Comparison of ENCODE assay signal across 14 cellular contexts in the genomic region with DNA sequence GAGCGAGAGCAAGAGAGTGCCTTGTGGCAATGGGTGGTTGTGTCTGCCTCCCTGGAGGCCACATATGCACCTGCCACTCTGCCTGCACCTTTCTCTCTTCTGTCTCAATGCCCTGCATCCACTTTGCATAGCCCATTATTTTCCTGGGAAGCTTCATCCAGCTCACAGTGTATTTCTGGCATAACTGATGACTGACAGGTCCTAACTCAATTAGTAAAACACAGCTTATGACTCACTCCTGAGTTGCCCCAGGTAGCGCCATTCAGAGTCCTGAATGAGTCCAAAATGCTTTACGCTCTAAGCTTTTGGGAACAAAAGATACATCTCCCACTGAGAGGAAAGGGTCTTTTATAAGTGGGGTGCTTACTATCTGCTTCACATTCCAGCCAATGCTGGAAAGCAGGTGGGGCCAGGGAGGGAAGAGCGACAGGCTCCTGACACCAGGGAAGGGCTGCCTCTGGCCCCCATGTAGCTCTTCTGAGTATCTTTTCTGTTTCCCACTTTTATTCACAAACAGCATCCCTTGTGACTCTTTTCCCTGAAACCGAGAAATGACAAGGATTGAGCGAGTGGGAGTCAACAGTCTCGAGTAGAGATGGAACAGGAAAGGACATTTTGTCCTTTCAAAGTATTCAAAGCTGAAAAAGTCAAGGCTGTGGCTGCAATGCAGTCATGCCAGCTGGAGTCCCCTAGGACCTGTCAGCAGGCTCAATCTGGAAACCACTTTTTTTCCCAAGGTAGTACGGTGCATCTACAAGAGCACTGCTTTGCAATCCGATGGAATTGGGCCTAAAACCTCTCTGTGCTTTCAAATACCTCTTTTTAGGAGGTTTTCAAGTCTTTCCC.
A peak's percentile ranks its signal among the peaks of the same experiment; 100 is the strongest.
DNase-seq lines count a peak whose midpoint lies in the region; ATAC-seq and TF ChIP-seq lines count a peak whose summit lies in the region.
"Had no signal": no experiment of that assay in that cellular context is flagged by ENCODE, and none has a peak within 500 bp of the region (broad histone marks: within the 10 kb centered on the region; RNA-seq: fewer than 3 reads in every experiment).

No MANE protein-coding gene starts in this region.

- H3K4me1 ChIP-seq in tibial artery = peaks cover 0 to 22% (median 8%) of the 10 kb centered on the region in 4 donors
- no peaks in the 10 kb centered on the region for H3K4me1 ChIP-seq in Peyer's patch

- H3K27me3 ChIP-seq in tibial artery (no peaks in the 10 kb centered on the region), Peyer's patch (no peaks in the 10 kb centered on the region)

- no peak for TF ChIP-seq POLR2A in Peyer's patch (IDR thresholded peaks at IDR 0.05)

- TF ChIP-seq CTCF in tibial artery (IDR thresholded peaks at IDR 0.05) = no peak
- TF ChIP-seq CTCF in Peyer's patch (IDR thresholded peaks at IDR 0.05) = no peak

- H3K36me3 ChIP-seq in tibial artery (no peaks in the 10 kb centered on the region), Peyer's patch (no peaks in the 10 kb centered on the region)

- ATAC-seq in Right ventricle myocardium superior (ENCODE audit: poor library complexity) (peak; percentile 22), SK-N-SH treated with all-trans-retinoic acid at 6 μM for 48 hours (peak; percentile 87), HG03442 (IDR thresholded peaks at IDR 0.05; ENCODE audit: unreplicated experiment) (no peak)

- intact Hi-C loops in Right ventricle myocardium superior (cut with DNase I) = no loop called here
- intact Hi-C loops in cardiac septum (cut with DNase I) = no loop called here
- intact Hi-C loops in tibial artery (cut with DNase I; ENCODE audit: low total_unique reads) = no loop called here

- no peak overlapping the region for H3K4me3 ChIP-seq in tibial artery
- H3K4me3 ChIP-seq in Peyer's patch = no peak overlapping the region
- H3K4me3 ChIP-seq: SK-N-MC had no signal

- H3K9me3 ChIP-seq in tibial artery = no peaks in the 10 kb centered on the region
- H3K9me3 ChIP-seq in Peyer's patch = no peaks in the 10 kb centered on the region

- H3K27ac ChIP-seq in tibial artery = peak overlapping the region; percentile 44 to 72
- no peak overlapping the region for H3K27ac ChIP-seq in Peyer's patch
- H3K27ac ChIP-seq: SK-N-MC had no signal

- no peak for DNase-seq in Right ventricle myocardium superior
- no peak for DNase-seq in cardiac septum (ENCODE audit: low spot score)
- DNase-seq in inferior parietal cortex (ENCODE audit: extremely low spot score) = peak; percentile 53
- DNase-seq in tibial artery = no peak
- DNase-seq in Peyer's patch = no peak
- DNase-seq in DMS153 (lab: John Stamatoyannopoulos, UW) = no peak
- DNase-seq: activated gamma-delta T cell treated with Interleukin-2 at 50 U/mL for 16 hours; amygdala; CD4-positive, alpha-beta T cell; DMS79 treated with DMSO at 0.1 percent for 48 hours; NCI-H510A had no signal

TF ChIP-seq in SK-N-SH treated with all-trans-retinoic acid at 6 μM for 48 hours, 23 proteins besides CTCF, POLR2A, EP300 and RAD21:
- TF ChIP-seq OSR1 (CRISPR knock-in tag; IDR thresholded peaks at IDR 0.05) = no peak
- TF ChIP-seq, protein P1, sequence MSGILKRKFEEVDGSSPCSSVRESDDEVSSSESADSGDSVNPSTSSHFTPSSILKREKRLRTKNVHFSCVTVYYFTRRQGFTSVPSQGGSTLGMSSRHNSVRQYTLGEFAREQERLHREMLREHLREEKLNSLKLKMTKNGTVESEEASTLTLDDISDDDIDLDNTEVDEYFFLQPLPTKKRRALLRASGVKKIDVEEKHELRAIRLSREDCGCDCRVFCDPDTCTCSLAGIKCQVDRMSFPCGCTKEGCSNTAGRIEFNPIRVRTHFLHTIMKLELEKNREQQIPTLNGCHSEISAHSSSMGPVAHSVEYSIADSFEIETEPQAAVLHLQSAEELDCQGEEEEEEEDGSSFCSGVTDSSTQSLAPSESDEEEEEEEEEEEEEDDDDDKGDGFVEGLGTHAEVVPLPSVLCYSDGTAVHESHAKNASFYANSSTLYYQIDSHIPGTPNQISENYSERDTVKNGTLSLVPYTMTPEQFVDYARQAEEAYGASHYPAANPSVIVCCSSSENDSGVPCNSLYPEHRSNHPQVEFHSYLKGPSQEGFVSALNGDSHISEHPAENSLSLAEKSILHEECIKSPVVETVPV (CRISPR knock-in tag; IDR thresholded peaks at IDR 0.05) = no peak
- TF ChIP-seq CREB5 (CRISPR knock-in tag; IDR thresholded peaks at IDR 0.05; ENCODE audit: low read depth) = no peak
- no peak for TF ChIP-seq TOX (CRISPR knock-in tag; IDR thresholded peaks at IDR 0.05; ENCODE audit: borderline replicate concordance)
- no peak for TF ChIP-seq ZFP3 (CRISPR knock-in tag; IDR thresholded peaks at IDR 0.05)
- no peak for TF ChIP-seq ESRRG (CRISPR knock-in tag; IDR thresholded peaks at IDR 0.05)
- TF ChIP-seq TCF4 (CRISPR knock-in tag; IDR thresholded peaks at IDR 0.05; ENCODE audit: borderline replicate concordance) = no peak
- no peak for TF ChIP-seq ZNF70 (CRISPR knock-in tag; IDR thresholded peaks at IDR 0.05)
- no peak for TF ChIP-seq PPARA (CRISPR knock-in tag; IDR thresholded peaks at IDR 0.05; ENCODE audit: borderline replicate concordance)

Comparison
In these comparisons a context has a peak if more than half of its experiments do, and no peak if none do; other contexts are left out.
1. H3K27ac ChIP-seq: peak in tibial artery (2 of 2); none in Peyer's patch (0 of 4).